Comparison of ENCODE assay signal across 1 cellular context in genomic region chr1:156282479-156283222, GRCh38.
TF ChIP-seq lines count a peak whose summit lies in the region.

Gene SMG5 (minus strand): TSS chr1:156282825. CDS start chr1:156282680, 145 bp downstream.

TF ChIP-seq in HepG2, 621 proteins besides CTCF, POLR2A, EP300 and RAD21 (continued from another document and continues in another):
- TF ChIP-seq CEBPZ (IDR thresholded peaks at IDR 0.05; ENCODE audit: low read length) (no peak), PAX8 (CRISPR knock-in tag; IDR thresholded peaks at IDR 0.05; ENCODE audit: borderline replicate concordance) (no peak), SRF (IDR thresholded peaks at IDR 0.05; ENCODE audit: low read depth, low read length) (peak; percentile 52; the same call in 1 of the 2 replicates), FOXA1 (IDR thresholded peaks at IDR 0.05) (no peak), FOXA1 (CRISPR knock-in tag; IDR thresholded peaks at IDR 0.05) (0 out of 2 replicates have a peak, but pooled peaks have one; percentile 40), ZNF598 (CRISPR knock-in tag; IDR thresholded peaks at IDR 0.05; ENCODE audit: borderline replicate concordance) (0 out of 2 replicates have a peak, but pooled peaks have one; percentile 62), ZSCAN21 (CRISPR knock-in tag; IDR thresholded peaks at IDR 0.05; ENCODE audit: borderline replicate concordance) (peak; percentile 83), UBTF (CRISPR knock-in tag; IDR thresholded peaks at IDR 0.05) (peak; percentile 66), RARG (CRISPR knock-in tag; IDR thresholded peaks at IDR 0.05; ENCODE audit: low read depth) (0 out of 2 replicates have a peak, but pooled peaks have one; percentile 67), ZNF256 (CRISPR knock-in tag; conservative IDR thresholded peaks at IDR 0.05) (no peak), FOXK2 (IDR thresholded peaks at IDR 0.05) (no peak), CBX1 (IDR thresholded peaks at IDR 0.05; ENCODE audit: low read depth) (peak; percentile 81), CREB1 (IDR thresholded peaks at IDR 0.05) (peak; percentile 53; the same call in 1 of the 2 replicates), CREB1 (CRISPR knock-in tag; IDR thresholded peaks at IDR 0.05) (peak; percentile 88), ZNF224 (CRISPR knock-in tag; IDR thresholded peaks at IDR 0.05) (no peak; the same call in none of the 2 replicates), NFYC (CRISPR knock-in tag; IDR thresholded peaks at IDR 0.05) (peak; percentile 81), NBN (conservative IDR thresholded peaks at IDR 0.05) (no peak), BATF2 (CRISPR knock-in tag; IDR thresholded peaks at IDR 0.05) (no peak), SALL1 (CRISPR knock-in tag; IDR thresholded peaks at IDR 0.05) (peak; percentile 61), ONECUT2 (CRISPR knock-in tag; IDR thresholded peaks at IDR 0.05) (0 out of 2 replicates have a peak, but pooled peaks have one; percentile 22), ZNF614 (CRISPR knock-in tag; IDR thresholded peaks at IDR 0.05; ENCODE audit: borderline replicate concordance) (peak; percentile 83), FOXA3 (CRISPR knock-in tag; IDR thresholded peaks at IDR 0.05) (peak; percentile 80), CC2D1A (CRISPR knock-in tag; IDR thresholded peaks at IDR 0.05) (no peak; the same call in 1 of the 2 replicates), EEA1 (CRISPR knock-in tag; IDR thresholded peaks at IDR 0.05; ENCODE audit: borderline replicate concordance) (0 out of 2 replicates have a peak, but pooled peaks have one; percentile 79), JUN (CRISPR knock-in tag; IDR thresholded peaks at IDR 0.05) (no peak), ZNF232 (CRISPR knock-in tag; IDR thresholded peaks at IDR 0.05; ENCODE audit: borderline replicate concordance) (peak; percentile 57; the same call in 1 of the 2 replicates), HDAC6 (IDR thresholded peaks at IDR 0.05; ENCODE audit: low read depth, low read length) (no peak), IKZF5 (CRISPR knock-in tag; IDR thresholded peaks at IDR 0.05) (peak; percentile 91), HBP1 (CRISPR knock-in tag; IDR thresholded peaks at IDR 0.05; ENCODE audit: low read depth) (peak; percentile 95), ZNF740 (CRISPR knock-in tag; IDR thresholded peaks at IDR 0.05) (no peak), KMT2B (CRISPR knock-in tag; IDR thresholded peaks at IDR 0.05) (peak; percentile 86), ZNF234 (CRISPR knock-in tag; conservative IDR thresholded peaks at IDR 0.05) (no peak), ISL2 (CRISPR knock-in tag; IDR thresholded peaks at IDR 0.05) (peak; percentile 69), NR2F6 (IDR thresholded peaks at IDR 0.05) (no peak), NR2F6 (CRISPR knock-in tag; IDR thresholded peaks at IDR 0.05) (0 out of 2 replicates have a peak, but pooled peaks have one; percentile 45), ZNF879 (CRISPR knock-in tag; IDR thresholded peaks at IDR 0.05) (no peak), SSRP1 (CRISPR knock-in tag; IDR thresholded peaks at IDR 0.05) (0 out of 2 replicates have a peak, but pooled peaks have one; percentile 75), ZNF557 (CRISPR knock-in tag; IDR thresholded peaks at IDR 0.05) (0 out of 2 replicates have a peak, but pooled peaks have one; percentile 63), MTA1 (CRISPR knock-in tag; IDR thresholded peaks at IDR 0.05; ENCODE audit: borderline replicate concordance) (peak; percentile 74; the same call in 1 of the 2 replicates), PBX3 (CRISPR knock-in tag; IDR thresholded peaks at IDR 0.05; ENCODE audit: borderline replicate concordance) (no peak), ATF1 (CRISPR knock-in tag; IDR thresholded peaks at IDR 0.05) (peak; percentile 82), HOXA7 (CRISPR knock-in tag; IDR thresholded peaks at IDR 0.05) (no peak), ZNF414 (CRISPR knock-in tag; IDR thresholded peaks at IDR 0.05) (peak; percentile 87), KLF6 (CRISPR knock-in tag; IDR thresholded peaks at IDR 0.05) (peak; percentile 82; the same call in 1 of the 2 replicates)
- TF ChIP-seq, protein P1, sequence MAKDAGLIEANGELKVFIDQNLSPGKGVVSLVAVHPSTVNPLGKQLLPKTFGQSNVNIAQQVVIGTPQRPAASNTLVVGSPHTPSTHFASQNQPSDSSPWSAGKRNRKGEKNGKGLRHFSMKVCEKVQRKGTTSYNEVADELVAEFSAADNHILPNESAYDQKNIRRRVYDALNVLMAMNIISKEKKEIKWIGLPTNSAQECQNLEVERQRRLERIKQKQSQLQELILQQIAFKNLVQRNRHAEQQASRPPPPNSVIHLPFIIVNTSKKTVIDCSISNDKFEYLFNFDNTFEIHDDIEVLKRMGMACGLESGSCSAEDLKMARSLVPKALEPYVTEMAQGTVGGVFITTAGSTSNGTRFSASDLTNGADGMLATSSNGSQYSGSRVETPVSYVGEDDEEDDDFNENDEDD (CRISPR knock-in tag; IDR thresholded peaks at IDR 0.05; ENCODE audit: borderline replicate concordance) = peak; percentile 91
- TF ChIP-seq, protein P2, sequence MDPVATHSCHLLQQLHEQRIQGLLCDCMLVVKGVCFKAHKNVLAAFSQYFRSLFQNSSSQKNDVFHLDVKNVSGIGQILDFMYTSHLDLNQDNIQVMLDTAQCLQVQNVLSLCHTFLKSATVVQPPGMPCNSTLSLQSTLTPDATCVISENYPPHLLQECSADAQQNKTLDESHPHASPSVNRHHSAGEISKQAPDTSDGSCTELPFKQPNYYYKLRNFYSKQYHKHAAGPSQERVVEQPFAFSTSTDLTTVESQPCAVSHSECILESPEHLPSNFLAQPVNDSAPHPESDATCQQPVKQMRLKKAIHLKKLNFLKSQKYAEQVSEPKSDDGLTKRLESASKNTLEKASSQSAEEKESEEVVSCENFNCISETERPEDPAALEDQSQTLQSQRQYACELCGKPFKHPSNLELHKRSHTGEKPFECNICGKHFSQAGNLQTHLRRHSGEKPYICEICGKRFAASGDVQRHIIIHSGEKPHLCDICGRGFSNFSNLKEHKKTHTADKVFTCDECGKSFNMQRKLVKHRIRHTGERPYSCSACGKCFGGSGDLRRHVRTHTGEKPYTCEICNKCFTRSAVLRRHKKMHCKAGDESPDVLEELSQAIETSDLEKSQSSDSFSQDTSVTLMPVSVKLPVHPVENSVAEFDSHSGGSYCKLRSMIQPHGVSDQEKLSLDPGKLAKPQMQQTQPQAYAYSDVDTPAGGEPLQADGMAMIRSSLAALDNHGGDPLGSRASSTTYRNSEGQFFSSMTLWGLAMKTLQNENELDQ (CRISPR knock-in tag; IDR thresholded peaks at IDR 0.05; ENCODE audit: borderline replicate concordance) = no peak
- TF ChIP-seq, protein P3, sequence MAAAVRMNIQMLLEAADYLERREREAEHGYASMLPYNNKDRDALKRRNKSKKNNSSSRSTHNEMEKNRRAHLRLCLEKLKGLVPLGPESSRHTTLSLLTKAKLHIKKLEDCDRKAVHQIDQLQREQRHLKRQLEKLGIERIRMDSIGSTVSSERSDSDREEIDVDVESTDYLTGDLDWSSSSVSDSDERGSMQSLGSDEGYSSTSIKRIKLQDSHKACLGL (CRISPR knock-in tag; IDR thresholded peaks at IDR 0.05) = peak; percentile 64
- TF ChIP-seq, protein P4, sequence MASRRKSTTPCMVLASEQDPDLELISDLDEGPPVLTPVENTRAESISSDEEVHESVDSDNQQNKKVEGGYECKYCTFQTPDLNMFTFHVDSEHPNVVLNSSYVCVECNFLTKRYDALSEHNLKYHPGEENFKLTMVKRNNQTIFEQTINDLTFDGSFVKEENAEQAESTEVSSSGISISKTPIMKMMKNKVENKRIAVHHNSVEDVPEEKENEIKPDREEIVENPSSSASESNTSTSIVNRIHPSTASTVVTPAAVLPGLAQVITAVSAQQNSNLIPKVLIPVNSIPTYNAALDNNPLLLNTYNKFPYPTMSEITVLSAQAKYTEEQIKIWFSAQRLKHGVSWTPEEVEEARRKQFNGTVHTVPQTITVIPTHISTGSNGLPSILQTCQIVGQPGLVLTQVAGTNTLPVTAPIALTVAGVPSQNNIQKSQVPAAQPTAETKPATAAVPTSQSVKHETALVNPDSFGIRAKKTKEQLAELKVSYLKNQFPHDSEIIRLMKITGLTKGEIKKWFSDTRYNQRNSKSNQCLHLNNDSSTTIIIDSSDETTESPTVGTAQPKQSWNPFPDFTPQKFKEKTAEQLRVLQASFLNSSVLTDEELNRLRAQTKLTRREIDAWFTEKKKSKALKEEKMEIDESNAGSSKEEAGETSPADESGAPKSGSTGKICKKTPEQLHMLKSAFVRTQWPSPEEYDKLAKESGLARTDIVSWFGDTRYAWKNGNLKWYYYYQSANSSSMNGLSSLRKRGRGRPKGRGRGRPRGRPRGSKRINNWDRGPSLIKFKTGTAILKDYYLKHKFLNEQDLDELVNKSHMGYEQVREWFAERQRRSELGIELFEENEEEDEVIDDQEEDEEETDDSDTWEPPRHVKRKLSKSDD (CRISPR knock-in tag; IDR thresholded peaks at IDR 0.05; ENCODE audit: low read depth) = peak; percentile 96
